17 cellular contexts compared by ENCODE assay signal in the genomic region with DNA sequence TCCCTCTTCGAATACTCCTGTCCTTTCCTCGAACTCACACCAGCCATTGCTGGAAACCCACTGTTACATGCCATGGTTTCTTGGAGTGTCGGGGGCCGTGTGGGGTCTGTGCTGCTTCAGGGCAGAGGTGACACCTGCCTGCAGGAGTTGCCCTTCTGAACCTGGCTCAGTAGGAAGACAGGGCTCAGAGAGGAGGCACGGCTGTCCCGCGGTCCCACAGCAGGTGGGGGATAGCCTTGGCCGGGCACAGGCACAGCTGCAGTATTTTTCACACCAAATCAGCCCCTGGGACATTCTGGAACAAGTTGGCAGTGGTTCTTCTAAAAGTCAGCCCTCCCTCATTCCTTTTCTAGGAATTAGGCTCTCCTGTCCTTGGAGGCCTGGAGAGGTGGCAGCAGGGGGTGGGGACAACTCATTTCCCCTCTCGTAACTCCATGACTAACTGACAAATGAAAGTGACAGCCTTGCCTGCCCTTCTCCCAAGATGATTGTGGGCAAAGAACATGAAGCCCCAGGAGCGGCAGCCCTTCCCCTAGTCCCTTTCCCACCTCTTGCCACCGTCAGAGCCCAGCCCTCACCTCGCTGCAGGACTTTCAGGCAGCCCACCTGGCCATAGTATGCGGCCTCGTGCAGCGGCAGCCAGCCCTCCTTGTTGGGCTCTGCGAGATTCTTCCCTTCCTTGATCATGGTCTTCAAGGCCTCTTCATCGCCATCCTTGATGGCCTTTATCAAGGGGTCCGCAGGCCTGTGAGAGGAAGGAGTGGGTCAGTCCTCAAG. TPM values are rescaled to one million over a fixed set of nuclear protein-coding genes. Genes with fewer than 3 reads are reported as not detected.
DNase-seq lines count a peak whose midpoint lies in the region; ATAC-seq and TF ChIP-seq lines count a peak whose summit lies in the region.
"Had no signal": no experiment of that assay in that cellular context is flagged by ENCODE, and none has a peak within 500 bp of the region (broad histone marks: within the 10 kb centered on the region; RNA-seq: fewer than 3 reads in every experiment).

No MANE protein-coding gene starts in this region.

- no peak for DNase-seq in CD8-positive, alpha-beta memory T cell
- no peak for DNase-seq in HL-60 (ENCODE audit: low read depth in 1 of 2, low spot score in 1 of 2)
- no peak for DNase-seq in activated naive CD8-positive, alpha-beta T cell treated with anti-CD3 and anti-CD28 coated beads, Interleukin-2, amount 50 U/mL, for 24 hours
- no peak for DNase-seq in neuronal stem cell (ENCODE audit: low spot score)
- DNase-seq in NCI-H774 (lab: John Stamatoyannopoulos, UW): no peak
- DNase-seq in glomerular visceral epithelial cell (ENCODE audit: extremely low spot score): no peak
- DNase-seq: foreskin melanocyte, left colon, NCI-H345, pancreas had no signal

- H3K18ac ChIP-seq in neuronal stem cell (ENCODE audit: low read length): peak overlapping the region; percentile 90

- no peak overlapping the region for H2AFZ ChIP-seq in neuronal stem cell (ENCODE audit: low read length)

- POLR2A ChIA-PET in CD8-positive, alpha-beta memory T cell (lab: Charles Lee): interaction anchor here (1.2 to 1.4 kb wide), 2 partner anchors 9 to 24 kb away, joined by 5 read pairs; no protein-coding TSS in a partner anchor

- H3K4ac ChIP-seq in neuronal stem cell (ENCODE audit: low read length): no peak overlapping the region

- no peak overlapping the region for H4K91ac ChIP-seq in neuronal stem cell (ENCODE audit: low read depth, low read length, poor library complexity)

- H3K4me3 Mint-ChIP-seq in CD8-positive, alpha-beta memory T cell: peak overlapping the region; percentile 73 to 93 (median 85)
- H3K4me3 Mint-ChIP-seq in activated naive CD8-positive, alpha-beta T cell treated with anti-CD3 and anti-CD28 coated beads, Interleukin-2, amount 50 U/mL, for 24 hours: peak overlapping the region; percentile 81
- H3K4me3 Mint-ChIP-seq: WTC11 had no signal

- H2BK12ac ChIP-seq in neuronal stem cell (ENCODE audit: low read length): no peak overlapping the region

- H3K4me1 Mint-ChIP-seq in CD8-positive, alpha-beta memory T cell: peaks cover 58 to 76% (median 63%) of the 10 kb centered on the region in 3 donors
- peaks cover 73% of the 10 kb centered on the region for H3K4me1 Mint-ChIP-seq in activated naive CD8-positive, alpha-beta T cell treated with anti-CD3 and anti-CD28 coated beads, Interleukin-2, amount 50 U/mL, for 24 hours

- H3K4me2 ChIP-seq in neuronal stem cell (ENCODE audit: insufficient read depth, low read length, poor library complexity, severe bottlenecking): no peak overlapping the region

- WGBS in neuronal stem cell (ENCODE audit: extremely low coverage in 2 of 2, insufficient read length in 2 of 2, insufficient replicate concordance in 1 of 2), 2 donors: no CpG with 5 or more reads among the region's 18 CpGs

- H3K9me3 ChIP-seq in CD8-positive, alpha-beta memory T cell (ENCODE audit: low read length): no peaks in the 10 kb centered on the region
- no peaks in the 10 kb centered on the region for H3K9me3 ChIP-seq in neuronal stem cell (replicated peaks in 1 of 2; ENCODE audit: control insufficient read depth in 2 of 2, insufficient read depth in 1 of 2, low read depth in 1 of 2, low read length in 2 of 2)
- H3K9me3 ChIP-seq: HAP-1, pancreas had no signal

- H4K8ac ChIP-seq in neuronal stem cell (ENCODE audit: low read depth, low read length): no peak overlapping the region

- no peaks in the 10 kb centered on the region for H3K79me1 ChIP-seq in neuronal stem cell (ENCODE audit: low read depth, low read length)

- H3K36me3 Mint-ChIP-seq in CD8-positive, alpha-beta memory T cell: peaks cover 0 to 42% (median 3%) of the 10 kb centered on the region in 3 donors
- peaks cover 2% of the 10 kb centered on the region for H3K36me3 Mint-ChIP-seq in activated naive CD8-positive, alpha-beta T cell treated with anti-CD3 and anti-CD28 coated beads, Interleukin-2, amount 50 U/mL, for 24 hours (ENCODE audit: low read depth)
- H3K36me3 Mint-ChIP-seq: activated naive CD4-positive, alpha-beta T cell treated with anti-CD3 and anti-CD28 coated beads, Interleukin-2, amount 50 U/mL, for 24 hours; WTC11 had no signal

- H3K36me3 ChIP-seq in CD8-positive, alpha-beta memory T cell (ENCODE audit: insufficient read depth, low read length): no peaks in the 10 kb centered on the region
- no peaks in the 10 kb centered on the region for H3K36me3 ChIP-seq in neuronal stem cell (replicated peaks in 1 of 2; ENCODE audit: control insufficient read depth in 2 of 2, insufficient read depth in 2 of 2, low read length in 2 of 2)
- H3K36me3 ChIP-seq: HAP-1, pancreas had no signal

- H3K9ac ChIP-seq in neuronal stem cell (ENCODE audit: low read depth, low read length, poor library complexity): no peak overlapping the region

- peak overlapping the region; percentile 61 for H3K14ac ChIP-seq in neuronal stem cell (ENCODE audit: low read length)

- H3K27ac ChIP-seq in CD8-positive, alpha-beta memory T cell (ENCODE audit: low read depth, low read length): no peak overlapping the region
- H3K27ac ChIP-seq in HL-60 (replicated peaks) (peak overlapping the region; percentile 95), neuronal stem cell (replicated peaks; ENCODE audit: low read length) (no peak overlapping the region)
- H3K27ac ChIP-seq: pancreas had no signal

- H3K4me1 ChIP-seq in CD8-positive, alpha-beta memory T cell (ENCODE audit: insufficient read depth, low read length): peaks cover 59% of the 10 kb centered on the region
- H3K4me1 ChIP-seq in neuronal stem cell (ENCODE audit: control insufficient read depth in 2 of 2, insufficient read depth in 1 of 2, low read depth in 1 of 2, low read length in 2 of 2): peaks cover 2 to 4% of the 10 kb centered on the region in 2 donors
- H3K4me1 ChIP-seq: HAP-1 had no signal

- H2BK5ac ChIP-seq in neuronal stem cell (ENCODE audit: low read length): peak overlapping the region; percentile 7

- no peak overlapping the region for H3K4me3 ChIP-seq in CD8-positive, alpha-beta memory T cell (ENCODE audit: low read length)
- H3K4me3 ChIP-seq in HL-60 (replicated peaks; ENCODE audit: insufficient read depth, low read length): no peak overlapping the region; the same call in 1 of the 2 replicates
- peak overlapping the region in 1 of 2 donors; percentile 2 for H3K4me3 ChIP-seq in neuronal stem cell (ENCODE audit: low read length in 2 of 2)
- H3K4me3 ChIP-seq: HAP-1, pancreas had no signal

- H2BK120ac ChIP-seq in neuronal stem cell (ENCODE audit: low read depth, low read length): no peak overlapping the region

- H3K23ac ChIP-seq in neuronal stem cell (ENCODE audit: low read depth, low read length, poor library complexity): no peak overlapping the region

- CTCF ChIA-PET in CD8-positive, alpha-beta memory T cell (lab: Charles Lee): interaction anchor here (1.2 to 33.9 kb wide), 7 partner anchors 10 to 178 kb away, joined by 3 to 945 read pairs (median 10); a partner anchor contains a TSS

- H2BK15ac ChIP-seq in neuronal stem cell (ENCODE audit: low read length): peak overlapping the region; percentile 33

- peak overlapping the region; percentile 72 to 99 (median 90) for H3K27ac Mint-ChIP-seq in CD8-positive, alpha-beta memory T cell
- H3K27ac Mint-ChIP-seq in activated naive CD8-positive, alpha-beta T cell treated with anti-CD3 and anti-CD28 coated beads, Interleukin-2, amount 50 U/mL, for 24 hours: peak overlapping the region; percentile 55
- H3K27ac Mint-ChIP-seq: WTC11 had no signal

- TF ChIP-seq CTCF in HL-60 (IDR thresholded peaks at IDR 0.05; ENCODE audit: insufficient read depth, low read length): no peak

- no peaks in the 10 kb centered on the region for H3K27me3 Mint-ChIP-seq in CD8-positive, alpha-beta memory T cell
- no peaks in the 10 kb centered on the region for H3K27me3 Mint-ChIP-seq in activated naive CD8-positive, alpha-beta T cell treated with anti-CD3 and anti-CD28 coated beads, Interleukin-2, amount 50 U/mL, for 24 hours
- H3K27me3 Mint-ChIP-seq: activated naive CD4-positive, alpha-beta T cell treated with anti-CD3 and anti-CD28 coated beads, Interleukin-2, amount 50 U/mL, for 24 hours had no signal

- H3K27me3 ChIP-seq in CD8-positive, alpha-beta memory T cell (ENCODE audit: insufficient read depth, low read length, poor library complexity, severe bottlenecking): no peaks in the 10 kb centered on the region
- no peaks in the 10 kb centered on the region for H3K27me3 ChIP-seq in HL-60 (ENCODE audit: insufficient read depth, poor library complexity, severe bottlenecking)
- H3K27me3 ChIP-seq in neuronal stem cell (ENCODE audit: control insufficient read depth in 3 of 3, insufficient read depth in 3 of 3, low read depth in 1 of 3, low read length in 3 of 3): peaks cover 0 to 17% (median 0%) of the 10 kb centered on the region in 3 experiments
- H3K27me3 ChIP-seq: pancreas had no signal

- no peak for ATAC-seq in activated naive CD8-positive, alpha-beta T cell treated with anti-CD3 and anti-CD28 coated beads, Interleukin-2, amount 50 U/mL, for 24 hours
- no peak for ATAC-seq in GM18870 (IDR thresholded peaks at IDR 0.05; ENCODE audit: unreplicated experiment)
- ATAC-seq: left colon had no signal

- peak overlapping the region; percentile 67 for H2AK5ac ChIP-seq in neuronal stem cell (ENCODE audit: low read depth, low read length)

- no peaks in the 10 kb centered on the region for H3K9me3 Mint-ChIP-seq in CD8-positive, alpha-beta memory T cell
- no peaks in the 10 kb centered on the region for H3K9me3 Mint-ChIP-seq in activated naive CD8-positive, alpha-beta T cell treated with anti-CD3 and anti-CD28 coated beads, Interleukin-2, amount 50 U/mL, for 24 hours
- H3K9me3 Mint-ChIP-seq: activated naive CD4-positive, alpha-beta T cell treated with anti-CD3 and anti-CD28 coated beads, Interleukin-2, amount 50 U/mL, for 24 hours; WTC11 had no signal

RNA-seq across cellular contexts. Expression of a gene that starts 22.4 kb away (rescaled TPM):
- total RNA-seq in CD8-positive, alpha-beta memory T cell: 10 to 100 TPM; 93.5 to 98.0 TPM
- 4.8 TPM for polyA plus RNA-seq in CD8-positive, alpha-beta memory T cell
- 0.43 TPM for polyA plus RNA-seq in neuronal stem cell (2013, experiment 1 of 2)
- polyA plus RNA-seq in neuronal stem cell (2013, experiment 2 of 2): 0.50 TPM
- total RNA-seq: dermis microvascular lymphatic vessel endothelial cell had no signal

RNA-seq across cellular contexts. Expression of a gene that starts 26.8 kb away (rescaled TPM):
- not detected for total RNA-seq in CD8-positive, alpha-beta memory T cell
- not detected for polyA plus RNA-seq in CD8-positive, alpha-beta memory T cell
- 2.3 TPM for polyA plus RNA-seq in neuronal stem cell (2013, experiment 1 of 2)
- 2.4 TPM for polyA plus RNA-seq in neuronal stem cell (2013, experiment 2 of 2)
- total RNA-seq: dermis microvascular lymphatic vessel endothelial cell, left colon, LHCN-M2, pancreas, subcutaneous adipose tissue, WTC11 had no signal
- polyA plus RNA-seq: pancreas had no signal

RNA-seq across cellular contexts. Expression of a gene that starts 43.2 kb away (rescaled TPM):
- not detected for total RNA-seq in CD8-positive, alpha-beta memory T cell
- polyA plus RNA-seq in CD8-positive, alpha-beta memory T cell: not detected
- polyA plus RNA-seq in neuronal stem cell (2013, experiment 1 of 2): not detected
- not detected for polyA plus RNA-seq in neuronal stem cell (2013, experiment 2 of 2)
- total RNA-seq: dermis microvascular lymphatic vessel endothelial cell, left colon, LHCN-M2, pancreas, subcutaneous adipose tissue, WTC11 had no signal
- polyA plus RNA-seq: pancreas had no signal
